In the genomic region with DNA sequence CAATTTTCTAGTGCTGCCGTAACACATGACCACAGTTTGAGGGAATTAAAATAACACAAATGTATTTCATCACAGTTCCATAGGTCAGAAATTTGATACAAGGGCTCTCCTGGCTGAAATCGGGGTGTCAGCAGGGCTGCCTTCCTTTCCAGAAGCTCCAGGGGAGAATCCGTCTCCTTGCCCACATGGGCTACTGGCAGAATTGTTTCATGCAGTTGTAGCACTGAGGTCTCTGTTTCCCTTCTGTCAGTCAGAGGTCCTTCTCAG, we compare ENCODE assay signal across 17 cellular contexts. TPM values are rescaled to one million over a fixed set of nuclear protein-coding genes. Genes with fewer than 3 reads are reported as not detected.
DNase-seq lines count a peak whose midpoint lies in the region; ATAC-seq, FAIRE-seq and TF ChIP-seq lines count a peak whose summit lies in the region.
"Had no signal": no experiment of that assay in that cellular context is flagged by ENCODE, and none has a peak within 500 bp of the region (broad histone marks: within the 10 kb centered on the region; RNA-seq: fewer than 3 reads in every experiment).

No MANE protein-coding gene starts in this region.

- no peak overlapping the region for H3K23ac ChIP-seq in mesenchymal stem cell (ENCODE audit: low read length in 2 of 2)

- TF ChIP-seq CTCF in bronchial epithelial cell (IDR thresholded peaks at IDR 0.05; ENCODE audit: insufficient read depth, low read length, severe bottlenecking) = no peak
- no peak for TF ChIP-seq CTCF in CD8-positive, alpha-beta T cell (IDR thresholded peaks at IDR 0.05)

- peak; percentile 9 for DNase-seq in activated effector memory CD4-positive, alpha-beta T cell treated with anti-CD3 and anti-CD28 coated beads, Interleukin-2, amount 50 U/mL, for 16 hours
- DNase-seq in activated effector memory CD4-positive, alpha-beta T cell treated with Interleukin-2 at 50 U/mL for 16 hours = no peak
- no peak for DNase-seq in bronchial epithelial cell (ENCODE audit: low read depth)
- no peak for DNase-seq in mesenchymal stem cell
- DNase-seq in activated CD8-positive, alpha-beta T cell treated with anti-CD3 and anti-CD28 coated beads, Interleukin-2, amount 10 ng/mL, durations not matched to agents 7 days and 5 days = no peak
- DNase-seq in CD8-positive, alpha-beta T cell = no peak
- DNase-seq: 8988T; ACHN; Calu3; CD4-positive, CD25-positive, alpha-beta regulatory T cell; DMS 273 treated with DMSO at 0.1 percent for 48 hours had no signal

- 93% methylated on average over 3 of the region's 3 CpGs for WGBS in mesenchymal stem cell

- intact Hi-C loops in CD8-positive, alpha-beta T cell (cut with DNase I, micrococcal nuclease) = loop anchor here in 1 of 2 experiments (5.0 kb wide), 1 partner anchor 49 kb away; no protein-coding TSS in a partner anchor

- no peaks in the 10 kb centered on the region for H3K9me3 ChIP-seq in mesenchymal stem cell (ENCODE audit: control insufficient read depth, low read length)
- H3K9me3 ChIP-seq in skeletal muscle satellite cell (replicated peaks; ENCODE audit: low read length) = no peaks in the 10 kb centered on the region
- H3K9me3 ChIP-seq in CD8-positive, alpha-beta T cell (ENCODE audit: low read length) = no peaks in the 10 kb centered on the region
- H3K9me3 ChIP-seq: BLaER1 treated with 17β-estradiol and CSF1 and Interleukin-3, amounts not matched to agents 10 nM and 100 nM had no signal

- no peak overlapping the region for H3K4ac ChIP-seq in mesenchymal stem cell (ENCODE audit: low read depth in 1 of 2, low read length in 2 of 2)

- peaks cover 24% of the 10 kb centered on the region for H3K27me3 Mint-ChIP-seq in activated CD8-positive, alpha-beta T cell treated with anti-CD3 and anti-CD28 coated beads, Interleukin-2, amount 10 ng/mL, durations not matched to agents 7 days and 5 days (ENCODE audit: low read depth)
- H3K27me3 Mint-ChIP-seq in CD8-positive, alpha-beta T cell (ENCODE audit: low read depth) = peaks cover 14% of the 10 kb centered on the region

- no peak overlapping the region for H2BK12ac ChIP-seq in mesenchymal stem cell (ENCODE audit: low read length in 2 of 2)

- no peaks in the 10 kb centered on the region for H3K36me3 ChIP-seq in bronchial epithelial cell (ENCODE audit: control insufficient read depth, insufficient read depth, low read length)
- no peaks in the 10 kb centered on the region for H3K36me3 ChIP-seq in mesenchymal stem cell (ENCODE audit: control insufficient read depth in 1 of 2, insufficient read depth in 2 of 2, low read depth in 1 of 2, low read length in 2 of 2)
- no peaks in the 10 kb centered on the region for H3K36me3 ChIP-seq in skeletal muscle satellite cell (ENCODE audit: insufficient read depth, low read length)
- no peaks in the 10 kb centered on the region for H3K36me3 ChIP-seq in CD8-positive, alpha-beta T cell (ENCODE audit: insufficient read depth, low read length)

- no peak overlapping the region for H2BK5ac ChIP-seq in mesenchymal stem cell (ENCODE audit: low read depth, low read length, poor library complexity, severe bottlenecking)

- no peaks in the 10 kb centered on the region for H3K4me1 Mint-ChIP-seq in activated CD8-positive, alpha-beta T cell treated with anti-CD3 and anti-CD28 coated beads, Interleukin-2, amount 10 ng/mL, durations not matched to agents 7 days and 5 days (ENCODE audit: low read depth)
- H3K4me1 Mint-ChIP-seq in CD8-positive, alpha-beta T cell (ENCODE audit: low read depth) = no peaks in the 10 kb centered on the region

- H3K9ac ChIP-seq in mesenchymal stem cell (ENCODE audit: low read length) (peak overlapping the region; percentile 3), skeletal muscle satellite cell (ENCODE audit: low read depth, low read length) (no peak overlapping the region)
- H3K9ac ChIP-seq: BLaER1 treated with 17β-estradiol and CSF1 and Interleukin-3, amounts not matched to agents 10 nM and 100 nM had no signal

- H3K36me3 Mint-ChIP-seq in activated CD8-positive, alpha-beta T cell treated with anti-CD3 and anti-CD28 coated beads, Interleukin-2, amount 10 ng/mL, durations not matched to agents 7 days and 5 days (ENCODE audit: low read depth) = no peaks in the 10 kb centered on the region
- no peaks in the 10 kb centered on the region for H3K36me3 Mint-ChIP-seq in CD8-positive, alpha-beta T cell
- H3K36me3 Mint-ChIP-seq: CD4-positive, CD25-positive, alpha-beta regulatory T cell had no signal

- H3K27me3 ChIP-seq in bronchial epithelial cell (ENCODE audit: control insufficient read depth, insufficient read depth, low read length) (no peaks in the 10 kb centered on the region), mesenchymal stem cell (ENCODE audit: control insufficient read depth in 1 of 2, insufficient read depth in 1 of 2, low read length in 2 of 2) (peaks cover 0 to 4% of the 10 kb centered on the region in 2 experiments), skeletal muscle satellite cell (ENCODE audit: control insufficient read depth, insufficient read depth, low read length) (peaks cover 12% of the 10 kb centered on the region)
- no peaks in the 10 kb centered on the region for H3K27me3 ChIP-seq in CD8-positive, alpha-beta T cell (ENCODE audit: insufficient read depth, low read length)
- H3K27me3 ChIP-seq: BLaER1 treated with 17β-estradiol and CSF1 and Interleukin-3, amounts not matched to agents 10 nM and 100 nM had no signal

- no peak overlapping the region for H3K4me2 ChIP-seq in mesenchymal stem cell (ENCODE audit: low read length, poor library complexity, severe bottlenecking)
- H3K4me2 ChIP-seq in skeletal muscle satellite cell (ENCODE audit: low read length) = peak overlapping the region; percentile 20
- H3K4me2 ChIP-seq: BLaER1 treated with 17β-estradiol and CSF1 and Interleukin-3, amounts not matched to agents 10 nM and 100 nM had no signal

- H3K27ac ChIP-seq in mesenchymal stem cell (ENCODE audit: low read length, poor library complexity, severe bottlenecking) = no peak overlapping the region
- no peak overlapping the region for H3K27ac ChIP-seq in CD8-positive, alpha-beta T cell (ENCODE audit: low read depth, low read length)
- H3K27ac ChIP-seq: BLaER1 treated with 17β-estradiol and CSF1 and Interleukin-3, amounts not matched to agents 10 nM and 100 nM had no signal

- H3K14ac ChIP-seq in mesenchymal stem cell (ENCODE audit: low read length in 2 of 2) = no peak overlapping the region

- H2BK15ac ChIP-seq in mesenchymal stem cell (ENCODE audit: low read depth, poor library complexity, severe bottlenecking) = no peak overlapping the region

- H3K27ac Mint-ChIP-seq in activated CD8-positive, alpha-beta T cell treated with anti-CD3 and anti-CD28 coated beads, Interleukin-2, amount 10 ng/mL, durations not matched to agents 7 days and 5 days = no peak overlapping the region
- H3K27ac Mint-ChIP-seq in CD8-positive, alpha-beta T cell = no peak overlapping the region
- H3K27ac Mint-ChIP-seq: CD4-positive, CD25-positive, alpha-beta regulatory T cell had no signal

- no peak overlapping the region for H2BK120ac ChIP-seq in mesenchymal stem cell (ENCODE audit: low read depth, low read length)

- peak; percentile 43 for FAIRE-seq in bronchial epithelial cell (lab: Jason Lieb, UNC)
- FAIRE-seq: H54 had no signal

- no peak overlapping the region for H2AK5ac ChIP-seq in mesenchymal stem cell (ENCODE audit: low read length, severe bottlenecking)

- CTCF ChIA-PET in activated CD8-positive, alpha-beta T cell treated with anti-CD3 and anti-CD28 coated beads, Interleukin-2, amount 10 ng/mL, durations not matched to agents 7 days and 5 days (lab: Charles Lee) = interaction anchor here (1.1 kb wide), 1 partner anchor 25 kb away, joined by 3 read pairs; a partner anchor contains a TSS
- CTCF ChIA-PET in CD8-positive, alpha-beta T cell (lab: Charles Lee) = interaction anchor here (0.6 kb wide), 1 partner anchor 35 kb away, joined by 4 read pairs; no protein-coding TSS in a partner anchor

- no peaks in the 10 kb centered on the region for H3K9me3 Mint-ChIP-seq in activated CD8-positive, alpha-beta T cell treated with anti-CD3 and anti-CD28 coated beads, Interleukin-2, amount 10 ng/mL, durations not matched to agents 7 days and 5 days (ENCODE audit: insufficient read depth)
- no peaks in the 10 kb centered on the region for H3K9me3 Mint-ChIP-seq in CD8-positive, alpha-beta T cell
- H3K9me3 Mint-ChIP-seq: CD4-positive, CD25-positive, alpha-beta regulatory T cell had no signal

- H3K4me3 Mint-ChIP-seq in activated CD8-positive, alpha-beta T cell treated with anti-CD3 and anti-CD28 coated beads, Interleukin-2, amount 10 ng/mL, durations not matched to agents 7 days and 5 days = no peak overlapping the region
- H3K4me3 Mint-ChIP-seq in CD8-positive, alpha-beta T cell = no peak overlapping the region
- H3K4me3 Mint-ChIP-seq: CD4-positive, CD25-positive, alpha-beta regulatory T cell had no signal

- no peak overlapping the region for H4K8ac ChIP-seq in mesenchymal stem cell (ENCODE audit: low read length)

- peaks cover 8% of the 10 kb centered on the region for H3K4me1 ChIP-seq in mesenchymal stem cell (ENCODE audit: control insufficient read depth, insufficient read depth, low read depth, low read length)
- H3K4me1 ChIP-seq in skeletal muscle satellite cell (ENCODE audit: control insufficient read depth, insufficient read depth, low read length) = peaks cover 9% of the 10 kb centered on the region
- H3K4me1 ChIP-seq in CD8-positive, alpha-beta T cell (ENCODE audit: insufficient read depth, low read length) = no peaks in the 10 kb centered on the region
- H3K4me1 ChIP-seq: BLaER1 treated with 17β-estradiol and CSF1 and Interleukin-3, amounts not matched to agents 10 nM and 100 nM had no signal

- H4K91ac ChIP-seq in mesenchymal stem cell (ENCODE audit: low read length) = no peak overlapping the region

- no peaks in the 10 kb centered on the region for H3K79me1 ChIP-seq in mesenchymal stem cell (replicated peaks; ENCODE audit: low read length, poor library complexity, severe bottlenecking)

- H3K18ac ChIP-seq in mesenchymal stem cell (ENCODE audit: low read depth in 1 of 2, low read length in 2 of 2) = no peak overlapping the region

- no peak overlapping the region for H2AFZ ChIP-seq in mesenchymal stem cell (ENCODE audit: low read depth, low read length)

- POLR2A ChIA-PET in activated CD8-positive, alpha-beta T cell treated with anti-CD3 and anti-CD28 coated beads, Interleukin-2, amount 10 ng/mL, durations not matched to agents 7 days and 5 days (lab: Charles Lee) = no interaction called here
- POLR2A ChIA-PET in CD8-positive, alpha-beta T cell (lab: Charles Lee) = no interaction called here

- H3K4me3 ChIP-seq in bronchial epithelial cell (ENCODE audit: low read depth, low read length) (no peak overlapping the region), mesenchymal stem cell (ENCODE audit: insufficient read depth in 1 of 2, low read depth in 1 of 2, low read length in 2 of 2) (no peak overlapping the region), skeletal muscle satellite cell (ENCODE audit: low read length) (no peak overlapping the region)
- H3K4me3 ChIP-seq in CD8-positive, alpha-beta T cell (ENCODE audit: low read depth, low read length) = no peak overlapping the region
- H3K4me3 ChIP-seq: BLaER1 treated with 17β-estradiol and CSF1 and Interleukin-3, amounts not matched to agents 10 nM and 100 nM had no signal

- ATAC-seq in activated CD8-positive, alpha-beta T cell treated with anti-CD3 and anti-CD28 coated beads, Interleukin-2, amount 10 ng/mL, durations not matched to agents 7 days and 5 days = no peak
- no peak for ATAC-seq in CD8-positive, alpha-beta T cell
- ATAC-seq in HG02938 (IDR thresholded peaks at IDR 0.05; ENCODE audit: unreplicated experiment) = no peak
- ATAC-seq: HCT116 had no signal

RNA-seq across cellular contexts. Expression of a gene that starts 20.5 kb away (rescaled TPM):
- 101 and 176 TPM in 2 replicates for total RNA-seq in bronchial epithelial cell
- polyA plus RNA-seq in mesenchymal stem cell (2013, experiment 1 of 2) = 50.7 TPM
- 54.6 TPM for polyA plus RNA-seq in mesenchymal stem cell (2013, experiment 2 of 2)
- total RNA-seq in skeletal muscle satellite cell (2012; rRNA removed) = 88.7 and 113 TPM in 2 replicates
- total RNA-seq in activated CD8-positive, alpha-beta T cell treated with anti-CD3 and anti-CD28 coated beads, Interleukin-2, amount 10 ng/mL, durations not matched to agents 7 days and 5 days = 100 to 1,000 TPM; 181 to 183 TPM
- 100 to 1,000 TPM; 121 to 123 TPM for total RNA-seq in CD8-positive, alpha-beta T cell

RNA-seq across cellular contexts. Expression of a gene that starts 25.0 kb away (rescaled TPM):
- total RNA-seq in bronchial epithelial cell = 19.1 and 21.1 TPM in 2 replicates
- polyA plus RNA-seq in mesenchymal stem cell (2013, experiment 1 of 2) = 33.6 TPM
- 33.3 TPM for polyA plus RNA-seq in mesenchymal stem cell (2013, experiment 2 of 2)
- 42.1 and 45.2 TPM in 2 replicates for total RNA-seq in skeletal muscle satellite cell (2012; rRNA removed)
- 10 to 100 TPM; 18.1 to 22.3 TPM for total RNA-seq in activated CD8-positive, alpha-beta T cell treated with anti-CD3 and anti-CD28 coated beads, Interleukin-2, amount 10 ng/mL, durations not matched to agents 7 days and 5 days
- 10 to 100 TPM; 21.3 to 22.6 TPM for total RNA-seq in CD8-positive, alpha-beta T cell

RNA-seq across cellular contexts. Expression of a gene that starts 43.4 kb away (rescaled TPM):
- total RNA-seq in bronchial epithelial cell = 1.6 and 8.7 TPM in 2 replicates
- polyA plus RNA-seq in mesenchymal stem cell (2013, experiment 1 of 2) = 0.01 TPM
- polyA plus RNA-seq in mesenchymal stem cell (2013, experiment 2 of 2) = 0.07 TPM
- 0.25 TPM in 1 of 2 replicates, not detected in the other for total RNA-seq in skeletal muscle satellite cell (2012; rRNA removed)
- total RNA-seq in activated CD8-positive, alpha-beta T cell treated with anti-CD3 and anti-CD28 coated beads, Interleukin-2, amount 10 ng/mL, durations not matched to agents 7 days and 5 days = not detected
- not detected for total RNA-seq in CD8-positive, alpha-beta T cell
- total RNA-seq: CD4-positive, CD25-positive, alpha-beta regulatory T cell; Daoy had no signal
